8 cellular contexts compared by ENCODE assay signal in genomic region chr6:16129623-16130243, GRCh38. TPM values are rescaled to one million over a fixed set of nuclear protein-coding genes. Genes with fewer than 3 reads are reported as not detected.
DNase-seq lines count a peak whose midpoint lies in the region; ATAC-seq and TF ChIP-seq lines count a peak whose summit lies in the region.

No MANE protein-coding gene starts in this region.

- peak overlapping the region; percentile 77 to 84 for H3K4me3 ChIP-seq in foreskin fibroblast (ENCODE audit: low read depth in 1 of 2, low read length in 2 of 2)

- TF ChIP-seq CTCF in foreskin fibroblast (IDR thresholded peaks at IDR 0.05; ENCODE audit: low read depth, low read length): no peak
- TF ChIP-seq CTCF in omental fat pad (IDR thresholded peaks at IDR 0.05): no peak

- intact Hi-C loops in Right ventricle myocardium inferior (cut with DNase I): loop anchor here (1.0 to 5.0 kb wide), 4 partner anchors 53 to 438 kb away; no protein-coding TSS in a partner anchor
- intact Hi-C loops in cardiac septum (cut with DNase I): loop anchor here (2.0 to 5.0 kb wide), 3 partner anchors 53 to 439 kb away; no protein-coding TSS in a partner anchor

- ATAC-seq in Right ventricle myocardium inferior: no peak
- ATAC-seq in omental fat pad (ENCODE audit: low FRiP score): peak; percentile 3
- no peak for ATAC-seq in HG02642 (IDR thresholded peaks at IDR 0.05; ENCODE audit: poor library complexity, unreplicated experiment)

- DNase-seq in Right ventricle myocardium inferior (ENCODE audit: missing footprints) (peak; percentile 77), cardiac septum (ENCODE audit: low spot score) (no peak), NCI-H1105 treated with DMSO at 0.1 percent for 48 hours (lab: John Stamatoyannopoulos, UW) (peak; percentile 60), foreskin fibroblast (peak in 1 of 2 donors; percentile 48), omental fat pad (ENCODE audit: low spot score) (no peak), NCI-H2227 (lab: John Stamatoyannopoulos, UW; ENCODE audit: unreplicated experiment) (no peak)
- peak; percentile 55 to 63 for DNase-seq in activated T-cell treated with anti-CD3 and anti-CD28 coated beads, Interleukin-2, amount 50 U/mL, for 48 hours

RNA-seq across cellular contexts. Expression of gene MYLIP, which starts 0.8 kb away (rescaled TPM):
- total RNA-seq in Right ventricle myocardium inferior (13.0 TPM), cardiac septum (17.6 TPM), omental fat pad (10 to 100 TPM; 13.0 to 81.8 (median 33.5) TPM)

Comparison
In these comparisons a context has a peak if more than half of its experiments do, and no peak if none do; other contexts are left out.
1. DNase-seq: peak in Right ventricle myocardium inferior (single experiment), NCI-H1105 treated with DMSO at 0.1 percent for 48 hours (single experiment) and activated T-cell treated with anti-CD3 and anti-CD28 coated beads, Interleukin-2, amount 50 U/mL, for 48 hours (2 of 2); none in cardiac septum (single experiment), omental fat pad (single experiment) and NCI-H2227 (single experiment).